1 cellular context compared by ENCODE assay signal in the genomic region with DNA sequence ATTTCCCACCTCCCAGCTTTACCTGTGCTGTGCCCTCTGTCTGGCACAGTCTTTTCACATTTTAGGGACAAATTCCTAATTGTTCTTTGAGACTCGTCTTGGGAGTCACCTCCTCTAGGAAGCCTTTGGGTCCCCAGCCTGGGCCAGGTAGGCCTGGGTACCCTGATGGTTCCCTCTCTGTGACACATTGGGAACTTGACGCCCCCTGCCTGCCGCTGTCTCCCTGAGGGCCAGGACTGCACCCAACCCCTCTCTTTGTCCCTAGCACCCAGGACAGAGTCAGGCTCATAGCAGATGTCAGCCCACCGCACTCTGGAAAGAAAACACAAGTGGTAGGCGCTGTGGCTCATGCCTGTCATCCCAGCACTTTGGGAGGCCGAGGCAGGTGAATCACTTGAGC.
TF ChIP-seq lines count a peak whose summit lies in the region.

No MANE protein-coding gene starts in this region.

TF ChIP-seq in GM23338, 12 proteins besides CTCF, POLR2A, EP300 and RAD21 (continued from another document):
- TF ChIP-seq POLR2AphosphoS5 (IDR thresholded peaks at IDR 0.05; ENCODE audit: low read depth): no peak
